ENCODE assay signal across 10 cellular contexts in genomic region chr10:73263948-73264347, GRCh38.
DNase-seq lines count a peak whose midpoint lies in the region; ATAC-seq and TF ChIP-seq lines count a peak whose summit lies in the region.
"Had no signal": no experiment of that assay in that cellular context is flagged by ENCODE, and none has a peak within 500 bp of the region (broad histone marks: within the 10 kb centered on the region; RNA-seq: fewer than 3 reads in every experiment).

No MANE protein-coding gene starts in this region.

- ATAC-seq in SK-N-SH treated with all-trans-retinoic acid at 6 μM for 48 hours = peak; percentile 52; the same call in 2 of the 3 replicates
- no peak for ATAC-seq in GM21381 (IDR thresholded peaks at IDR 0.05; ENCODE audit: unreplicated experiment)
- ATAC-seq: mucosa of descending colon had no signal

- DNase-seq in AG08396 (ENCODE audit: low spot score) (peak; percentile 27), GM20000 (ENCODE audit: low spot score) (no peak), inferior parietal cortex (ENCODE audit: extremely low spot score) (peak; percentile 32), NCI-H524 treated with DMSO at 0.1 percent for 48 hours (lab: John Stamatoyannopoulos, UW) (no peak), coronary artery (ENCODE audit: low spot score) (no peak)
- no peak for DNase-seq in stimulated activated CD4-positive, alpha-beta T cell treated with anti-CD3 and anti-CD28 coated beads, Interleukin-4, amount 100 ng/mL, for 1 hour
- DNase-seq: thyroid gland had no signal

- H3K27ac ChIP-seq in coronary artery = no peak overlapping the region
- H3K27ac ChIP-seq: thyroid gland had no signal

- TF ChIP-seq CTCF in GM20000 (IDR thresholded peaks at IDR 0.05; ENCODE audit: extremely low read depth, missing control alignments) (peak; percentile 13), coronary artery (IDR thresholded peaks at IDR 0.05) (no peak)

- H3K4me3 ChIP-seq in coronary artery = no peak overlapping the region
- H3K4me3 ChIP-seq: mucosa of descending colon, thyroid gland had no signal

TF ChIP-seq in SK-N-SH treated with all-trans-retinoic acid at 6 μM for 48 hours, 23 proteins besides CTCF, POLR2A, EP300 and RAD21:
- TF ChIP-seq ZFP30 (CRISPR knock-in tag; IDR thresholded peaks at IDR 0.05) (no peak), SNAI2 (CRISPR knock-in tag; IDR thresholded peaks at IDR 0.05) (no peak), ARNTL (CRISPR knock-in tag; IDR thresholded peaks at IDR 0.05; ENCODE audit: borderline replicate concordance, low read depth) (no peak), TCF4 (CRISPR knock-in tag; IDR thresholded peaks at IDR 0.05; ENCODE audit: borderline replicate concordance) (no peak), TSHZ2 (CRISPR knock-in tag; IDR thresholded peaks at IDR 0.05) (no peak), CREB5 (CRISPR knock-in tag; IDR thresholded peaks at IDR 0.05; ENCODE audit: low read depth) (no peak), POU6F1 (CRISPR knock-in tag; IDR thresholded peaks at IDR 0.05; ENCODE audit: borderline replicate concordance, low read depth) (no peak), ZNF70 (CRISPR knock-in tag; IDR thresholded peaks at IDR 0.05) (no peak), CSRNP3 (CRISPR knock-in tag; IDR thresholded peaks at IDR 0.05) (no peak), BACH2 (CRISPR knock-in tag; IDR thresholded peaks at IDR 0.05; ENCODE audit: borderline replicate concordance) (no peak), OSR1 (CRISPR knock-in tag; IDR thresholded peaks at IDR 0.05) (no peak), ESRRG (CRISPR knock-in tag; IDR thresholded peaks at IDR 0.05) (no peak), ISL1 (CRISPR knock-in tag; IDR thresholded peaks at IDR 0.05) (no peak), ZC3H10 (CRISPR knock-in tag; IDR thresholded peaks at IDR 0.05) (no peak), ZNF565 (CRISPR knock-in tag; conservative IDR thresholded peaks at IDR 0.05; ENCODE audit: low read depth) (no peak), CSDC2 (CRISPR knock-in tag; IDR thresholded peaks at IDR 0.05) (no peak), PATZ1 (CRISPR knock-in tag; IDR thresholded peaks at IDR 0.05; ENCODE audit: borderline replicate concordance) (no peak), GLIS3 (CRISPR knock-in tag; IDR thresholded peaks at IDR 0.05) (no peak), ZNF8 (CRISPR knock-in tag; IDR thresholded peaks at IDR 0.05) (no peak)

Comparison
In these comparisons a context has a peak if more than half of its experiments do, and no peak if none do; other contexts are left out.
1. DNase-seq: peak in AG08396 (single experiment) and inferior parietal cortex (single experiment); none in GM20000 (single experiment), stimulated activated CD4-positive, alpha-beta T cell treated with anti-CD3 and anti-CD28 coated beads, Interleukin-4, amount 100 ng/mL, for 1 hour (single experiment), NCI-H524 treated with DMSO at 0.1 percent for 48 hours (single experiment) and coronary artery (single experiment).